In the genomic region with DNA sequence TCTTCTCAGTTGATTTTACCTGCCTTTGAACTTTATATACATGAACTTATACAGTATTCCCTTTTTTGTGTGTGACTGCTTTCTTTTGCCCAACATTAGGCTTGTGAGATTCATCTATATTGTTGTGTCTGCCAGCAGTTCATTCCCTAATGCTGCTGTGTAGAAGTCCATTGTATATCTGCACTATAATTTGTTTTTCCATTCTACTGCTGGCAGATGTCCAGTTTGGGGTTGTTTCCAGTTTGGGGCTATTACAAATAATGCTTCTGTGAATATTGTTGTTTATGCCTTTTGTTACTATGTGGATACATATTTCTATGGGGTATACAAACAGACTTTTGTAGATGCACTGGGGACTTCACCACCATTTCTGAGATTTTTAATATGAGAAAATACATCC, we compare ENCODE assay signal across 24 cellular contexts.
"Had no signal": no experiment of that assay in that cellular context is flagged by ENCODE, and none has a peak within 500 bp of the region (broad histone marks: within the 10 kb centered on the region; RNA-seq: fewer than 3 reads in every experiment).

No MANE protein-coding gene starts in this region.

- H3K4me1 Mint-ChIP-seq: activated B cell treated with CpG ODN at 0.5 μM for 24 hours; natural killer cell; neural progenitor cell; stimulated activated naive B cell treated with anti-CD40 and anti-IgM and Interleukin-4, amounts not matched to agents 10 μg/mL and 1 μg/mL and 100 μg/mL, for 72 hours had no signal

- H3K9me3 Mint-ChIP-seq: activated T-helper 2 cell treated with anti-CD3 and anti-CD28 coated beads, Interferon-gamma antibody, Interleukin-2, Interleukin-4, amounts not matched to agents 10 μg/mL and 5 μg/mL and 100 μg/mL, durations not matched to agents 14 hours and 24 hours and 36 hours had no signal

- H3K36me3 Mint-ChIP-seq: activated naive CD4-positive, alpha-beta T cell treated with anti-CD3 and anti-CD28 coated beads, Interleukin-2, amount 50 U/mL, for 72 hours; natural killer cell; stimulated activated naive B cell treated with anti-CD40 and anti-IgM and Interleukin-4, amounts not matched to agents 10 μg/mL and 1 μg/mL and 100 μg/mL, for 72 hours had no signal

- DNase-seq: activated B cell treated with CpG ODN at 0.5 μM for 24 hours; activated CD4-positive, alpha-beta T cell treated with anti-CD3 and anti-CD28 coated beads, Interleukin-2, amount 50 U/mL, for 1 hour; activated CD8-positive, alpha-beta T cell treated with anti-CD3 and anti-CD28 coated beads for 36 hours; activated naive CD4-positive, alpha-beta T cell; activated T-cell treated with anti-CD3 and anti-CD28 coated beads, Interleukin-2, amount 50 U/mL, for 4 hours; central memory CD4-positive, alpha-beta T cell; effector CD4-positive, alpha-beta T cell; esophagus squamous epithelium; gastrocnemius medialis; glutamatergic neuron; left lung; lower lobe of right lung; mesendoderm; natural killer cell; occipital lobe; psoas muscle; stimulated activated CD4-positive, alpha-beta T cell treated with anti-CD3 and anti-CD28 coated beads, Interleukin-1b, Interleukin-23, amount 100 ng/mL, for 48 hours; stimulated activated naive B cell treated with anti-CD40 and anti-IgM and Interleukin-4, amounts not matched to agents 10 μg/mL and 1 μg/mL and 100 μg/mL, for 72 hours; stomach; thyroid gland; upper lobe of left lung had no signal

- H3K27ac Mint-ChIP-seq: activated B cell treated with CpG ODN at 0.5 μM for 24 hours; activated CD8-positive, alpha-beta T cell treated with anti-CD3 and anti-CD28 coated beads for 36 hours; activated naive CD4-positive, alpha-beta T cell treated with anti-CD3 and anti-CD28 coated beads, Interleukin-2, amount 50 U/mL, for 72 hours; activated T-helper 2 cell treated with anti-CD3 and anti-CD28 coated beads, Interferon-gamma antibody, Interleukin-2, Interleukin-4, amounts not matched to agents 10 μg/mL and 5 μg/mL and 100 μg/mL, durations not matched to agents 14 hours and 24 hours and 36 hours; natural killer cell; neural progenitor cell; stimulated activated naive B cell treated with anti-CD40 and anti-IgM and Interleukin-4, amounts not matched to agents 10 μg/mL and 1 μg/mL and 100 μg/mL, for 72 hours had no signal

- H3K4me3 Mint-ChIP-seq: activated B cell treated with CpG ODN at 0.5 μM for 24 hours; activated CD8-positive, alpha-beta T cell treated with anti-CD3 and anti-CD28 coated beads for 36 hours; activated T-cell treated with anti-CD3 and anti-CD28 coated beads, Interleukin-2, amount 50 U/mL, for 4 hours; natural killer cell; neural progenitor cell; stimulated activated naive B cell treated with anti-CD40 and anti-IgM and Interleukin-4, amounts not matched to agents 10 μg/mL and 1 μg/mL and 100 μg/mL, for 72 hours had no signal
